In genomic region chr12:34022079-34022830, GRCh38 we compare ENCODE assay signal across 1 cellular context.
A peak's percentile ranks its signal among the peaks of the same experiment; 100 is the strongest.
TF ChIP-seq lines count a peak whose summit lies in the region.

A gene with protein sequence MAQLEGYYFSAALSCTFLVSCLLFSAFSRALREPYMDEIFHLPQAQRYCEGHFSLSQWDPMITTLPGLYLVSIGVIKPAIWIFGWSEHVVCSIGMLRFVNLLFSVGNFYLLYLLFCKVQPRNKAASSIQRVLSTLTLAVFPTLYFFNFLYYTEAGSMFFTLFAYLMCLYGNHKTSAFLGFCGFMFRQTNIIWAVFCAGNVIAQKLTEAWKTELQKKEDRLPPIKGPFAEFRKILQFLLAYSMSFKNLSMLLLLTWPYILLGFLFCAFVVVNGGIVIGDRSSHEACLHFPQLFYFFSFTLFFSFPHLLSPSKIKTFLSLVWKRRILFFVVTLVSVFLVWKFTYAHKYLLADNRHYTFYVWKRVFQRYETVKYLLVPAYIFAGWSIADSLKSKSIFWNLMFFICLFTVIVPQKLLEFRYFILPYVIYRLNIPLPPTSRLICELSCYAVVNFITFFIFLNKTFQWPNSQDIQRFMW (plus strand): TSS chr12:34022496. CDS start chr12:34022600, 104 bp downstream.

TF ChIP-seq in HepG2, 621 proteins besides CTCF, POLR2A, EP300 and RAD21 (continued from another document and continues in another):
- TF ChIP-seq ZNF407 (CRISPR knock-in tag; IDR thresholded peaks at IDR 0.05; ENCODE audit: not compliant biosample characterization): peak; percentile 38
- TF ChIP-seq ZFAT (CRISPR knock-in tag; conservative IDR thresholded peaks at IDR 0.05): no peak
- TF ChIP-seq GTF3A (CRISPR knock-in tag; conservative IDR thresholded peaks at IDR 0.05): no peak
- TF ChIP-seq ARHGAP35 (CRISPR knock-in tag; IDR thresholded peaks at IDR 0.05; ENCODE audit: borderline replicate concordance): no peak
- TF ChIP-seq ATF7-NPFF (CRISPR knock-in tag; IDR thresholded peaks at IDR 0.05; ENCODE audit: low read depth): 0 out of 2 replicates have a peak, but pooled peaks have one; percentile 70
- no peak for TF ChIP-seq ESRRA (CRISPR knock-in tag; IDR thresholded peaks at IDR 0.05; ENCODE audit: low read depth)
- TF ChIP-seq ISL2 (CRISPR knock-in tag; IDR thresholded peaks at IDR 0.05): 0 out of 2 replicates have a peak, but pooled peaks have one; percentile 38
- no peak for TF ChIP-seq PRPF4 (IDR thresholded peaks at IDR 0.05; ENCODE audit: low read depth, low read length, poor library complexity, severe bottlenecking)
- TF ChIP-seq, protein P1, sequence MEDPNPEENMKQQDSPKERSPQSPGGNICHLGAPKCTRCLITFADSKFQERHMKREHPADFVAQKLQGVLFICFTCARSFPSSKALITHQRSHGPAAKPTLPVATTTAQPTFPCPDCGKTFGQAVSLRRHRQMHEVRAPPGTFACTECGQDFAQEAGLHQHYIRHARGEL (CRISPR knock-in tag; IDR thresholded peaks at IDR 0.05): no peak
- TF ChIP-seq NFYB (CRISPR knock-in tag; IDR thresholded peaks at IDR 0.05): 0 out of 2 replicates have a peak, but pooled peaks have one; percentile 35
- TF ChIP-seq SP140L (CRISPR knock-in tag; IDR thresholded peaks at IDR 0.05; ENCODE audit: borderline replicate concordance): 0 out of 2 replicates have a peak, but pooled peaks have one; percentile 72
- TF ChIP-seq, protein P2, sequence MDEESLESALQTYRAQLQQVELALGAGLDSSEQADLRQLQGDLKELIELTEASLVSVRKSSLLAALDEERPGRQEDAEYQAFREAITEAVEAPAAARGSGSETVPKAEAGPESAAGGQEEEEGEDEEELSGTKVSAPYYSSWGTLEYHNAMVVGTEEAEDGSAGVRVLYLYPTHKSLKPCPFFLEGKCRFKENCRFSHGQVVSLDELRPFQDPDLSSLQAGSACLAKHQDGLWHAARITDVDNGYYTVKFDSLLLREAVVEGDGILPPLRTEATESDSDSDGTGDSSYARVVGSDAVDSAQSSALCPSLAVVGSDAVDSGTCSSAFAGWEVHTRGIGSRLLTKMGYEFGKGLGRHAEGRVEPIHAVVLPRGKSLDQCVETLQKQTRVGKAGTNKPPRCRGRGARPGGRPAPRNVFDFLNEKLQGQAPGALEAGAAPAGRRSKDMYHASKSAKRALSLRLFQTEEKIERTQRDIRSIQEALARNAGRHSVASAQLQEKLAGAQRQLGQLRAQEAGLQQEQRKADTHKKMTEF (CRISPR knock-in tag; IDR thresholded peaks at IDR 0.05): peak; percentile 86
- TF ChIP-seq ZFP90 (CRISPR knock-in tag; IDR thresholded peaks at IDR 0.05; ENCODE audit: borderline replicate concordance): no peak
- no peak for TF ChIP-seq ZNF282 (IDR thresholded peaks at IDR 0.05; ENCODE audit: partially characterized antibody)
- peak; percentile 77 for TF ChIP-seq HCFC1 (IDR thresholded peaks at IDR 0.05; ENCODE audit: low read depth, low read length)
- peak; percentile 79 for TF ChIP-seq NR2C2 (CRISPR knock-in tag; IDR thresholded peaks at IDR 0.05; ENCODE audit: borderline replicate concordance)
- no peak for TF ChIP-seq MZF1 (CRISPR knock-in tag; IDR thresholded peaks at IDR 0.05; ENCODE audit: borderline replicate concordance)
- peak; percentile 61; the same call in 1 of the 2 replicates for TF ChIP-seq KDM5B (CRISPR knock-in tag; IDR thresholded peaks at IDR 0.05; ENCODE audit: borderline replicate concordance)
- TF ChIP-seq FOXK2 (IDR thresholded peaks at IDR 0.05): peak; percentile 54; the same call in 1 of the 2 replicates
- no peak for TF ChIP-seq STAT5B (CRISPR knock-in tag; IDR thresholded peaks at IDR 0.05)
- TF ChIP-seq RCOR2 (CRISPR knock-in tag; IDR thresholded peaks at IDR 0.05): no peak
- no peak for TF ChIP-seq TRIM22 (IDR thresholded peaks at IDR 0.05)
- no peak for TF ChIP-seq CENPX (CRISPR knock-in tag; IDR thresholded peaks at IDR 0.05)
- TF ChIP-seq ZNF331 (CRISPR knock-in tag; IDR thresholded peaks at IDR 0.05): peak; percentile 58; the same call in 1 of the 2 replicates
- TF ChIP-seq KDM3A (CRISPR knock-in tag; IDR thresholded peaks at IDR 0.05; ENCODE audit: low read depth): no peak; the same call in 1 of the 2 replicates
- 0 out of 2 replicates have a peak, but pooled peaks have one; percentile 23 for TF ChIP-seq TP53 (CRISPR knock-in tag; conservative IDR thresholded peaks at IDR 0.05)
- TF ChIP-seq RBAK (CRISPR knock-in tag; IDR thresholded peaks at IDR 0.05): no peak
- peak; percentile 58; the same call in 1 of the 2 replicates for TF ChIP-seq SP4 (CRISPR knock-in tag; IDR thresholded peaks at IDR 0.05)
- no peak for TF ChIP-seq ZNF781 (CRISPR knock-in tag; IDR thresholded peaks at IDR 0.05; ENCODE audit: borderline replicate concordance, not compliant biosample characterization)
- TF ChIP-seq ZMYM3 (CRISPR knock-in tag; IDR thresholded peaks at IDR 0.05): no peak
- peak; percentile 89 for TF ChIP-seq SMAD3 (CRISPR knock-in tag; IDR thresholded peaks at IDR 0.05)
- TF ChIP-seq ATM (IDR thresholded peaks at IDR 0.05; ENCODE audit: borderline replicate concordance): no peak
- TF ChIP-seq HNF4G (IDR thresholded peaks at IDR 0.05; ENCODE audit: borderline replicate concordance, low read depth, low read length): no peak
- TF ChIP-seq HNF4G (CRISPR knock-in tag; IDR thresholded peaks at IDR 0.05; ENCODE audit: borderline replicate concordance, low read depth): no peak
- TF ChIP-seq, protein P3, sequence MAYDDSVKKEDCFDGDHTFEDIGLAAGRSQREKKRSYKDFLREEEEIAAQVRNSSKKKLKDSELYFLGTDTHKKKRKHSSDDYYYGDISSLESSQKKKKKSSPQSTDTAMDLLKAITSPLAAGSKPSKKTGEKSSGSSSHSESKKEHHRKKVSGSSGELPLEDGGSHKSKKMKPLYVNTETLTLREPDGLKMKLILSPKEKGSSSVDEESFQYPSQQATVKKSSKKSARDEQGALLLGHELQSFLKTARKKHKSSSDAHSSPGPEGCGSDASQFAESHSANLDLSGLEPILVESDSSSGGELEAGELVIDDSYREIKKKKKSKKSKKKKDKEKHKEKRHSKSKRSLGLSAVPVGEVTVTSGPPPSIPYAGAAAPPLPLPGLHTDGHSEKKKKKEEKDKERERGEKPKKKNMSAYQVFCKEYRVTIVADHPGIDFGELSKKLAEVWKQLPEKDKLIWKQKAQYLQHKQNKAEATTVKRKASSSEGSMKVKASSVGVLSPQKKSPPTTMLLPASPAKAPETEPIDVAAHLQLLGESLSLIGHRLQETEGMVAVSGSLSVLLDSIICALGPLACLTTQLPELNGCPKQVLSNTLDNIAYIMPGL (CRISPR knock-in tag; IDR thresholded peaks at IDR 0.05; ENCODE audit: borderline replicate concordance in 1 of 2, low read depth in 1 of 2): peak; percentile 52 to 84; a peak in 2 of 4 replicates
- no peak for TF ChIP-seq ZNF337 (CRISPR knock-in tag; IDR thresholded peaks at IDR 0.05; ENCODE audit: borderline replicate concordance, low read depth)
- no peak for TF ChIP-seq ZNF232 (CRISPR knock-in tag; IDR thresholded peaks at IDR 0.05; ENCODE audit: borderline replicate concordance)
- no peak for TF ChIP-seq FUBP1 (CRISPR knock-in tag; IDR thresholded peaks at IDR 0.05; ENCODE audit: borderline replicate concordance)
- TF ChIP-seq MAFG (CRISPR knock-in tag; IDR thresholded peaks at IDR 0.05): no peak
- no peak for TF ChIP-seq EED (CRISPR knock-in tag; IDR thresholded peaks at IDR 0.05)
- TF ChIP-seq FIP1L1 (IDR thresholded peaks at IDR 0.05; ENCODE audit: borderline replicate concordance, insufficient read depth, low read depth, low read length): no peak
- TF ChIP-seq MYNN (CRISPR knock-in tag; IDR thresholded peaks at IDR 0.05; ENCODE audit: low read depth): no peak
- no peak for TF ChIP-seq GZF1 (CRISPR knock-in tag; IDR thresholded peaks at IDR 0.05)
- TF ChIP-seq AKAP8 (CRISPR knock-in tag; IDR thresholded peaks at IDR 0.05): peak; percentile 24; the same call in 1 of the 2 replicates
- TF ChIP-seq, protein P4, sequence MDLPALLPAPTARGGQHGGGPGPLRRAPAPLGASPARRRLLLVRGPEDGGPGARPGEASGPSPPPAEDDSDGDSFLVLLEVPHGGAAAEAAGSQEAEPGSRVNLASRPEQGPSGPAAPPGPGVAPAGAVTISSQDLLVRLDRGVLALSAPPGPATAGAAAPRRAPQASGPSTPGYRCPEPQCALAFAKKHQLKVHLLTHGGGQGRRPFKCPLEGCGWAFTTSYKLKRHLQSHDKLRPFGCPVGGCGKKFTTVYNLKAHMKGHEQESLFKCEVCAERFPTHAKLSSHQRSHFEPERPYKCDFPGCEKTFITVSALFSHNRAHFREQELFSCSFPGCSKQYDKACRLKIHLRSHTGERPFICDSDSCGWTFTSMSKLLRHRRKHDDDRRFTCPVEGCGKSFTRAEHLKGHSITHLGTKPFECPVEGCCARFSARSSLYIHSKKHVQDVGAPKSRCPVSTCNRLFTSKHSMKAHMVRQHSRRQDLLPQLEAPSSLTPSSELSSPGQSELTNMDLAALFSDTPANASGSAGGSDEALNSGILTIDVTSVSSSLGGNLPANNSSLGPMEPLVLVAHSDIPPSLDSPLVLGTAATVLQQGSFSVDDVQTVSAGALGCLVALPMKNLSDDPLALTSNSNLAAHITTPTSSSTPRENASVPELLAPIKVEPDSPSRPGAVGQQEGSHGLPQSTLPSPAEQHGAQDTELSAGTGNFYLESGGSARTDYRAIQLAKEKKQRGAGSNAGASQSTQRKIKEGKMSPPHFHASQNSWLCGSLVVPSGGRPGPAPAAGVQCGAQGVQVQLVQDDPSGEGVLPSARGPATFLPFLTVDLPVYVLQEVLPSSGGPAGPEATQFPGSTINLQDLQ (CRISPR knock-in tag; IDR thresholded peaks at IDR 0.05): no peak
- TF ChIP-seq ZNF234 (CRISPR knock-in tag; conservative IDR thresholded peaks at IDR 0.05): peak; percentile 76; the same call in 1 of the 2 replicates
